In the genomic region with DNA sequence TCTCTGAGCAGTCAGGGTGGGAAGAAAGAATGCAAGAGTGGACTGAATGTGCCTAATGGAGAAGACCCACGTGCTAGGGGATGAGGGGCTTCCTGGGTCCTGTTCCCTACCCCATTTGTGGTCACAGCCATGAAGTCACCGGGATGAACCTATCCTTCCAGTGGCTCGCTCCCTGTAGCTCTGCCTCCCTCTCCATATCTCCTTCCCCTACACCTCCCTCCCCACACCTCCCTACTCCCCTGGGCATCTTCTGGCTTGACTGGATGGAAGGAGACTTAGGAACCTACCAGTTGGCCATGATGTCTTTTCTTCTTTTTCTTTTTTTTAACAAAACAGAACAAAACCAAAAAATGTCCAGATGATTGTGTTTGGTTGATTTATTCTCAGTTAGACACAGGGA, we compare ENCODE assay signal across 19 cellular contexts. TPM values are rescaled to one million over a fixed set of nuclear protein-coding genes. Genes with fewer than 3 reads are reported as not detected.
DNase-seq lines count a peak whose midpoint lies in the region; ATAC-seq and TF ChIP-seq lines count a peak whose summit lies in the region.
"Had no signal": no experiment of that assay in that cellular context is flagged by ENCODE, and none has a peak within 500 bp of the region (broad histone marks: within the 10 kb centered on the region; RNA-seq: fewer than 3 reads in every experiment).

No MANE protein-coding gene starts in this region.

- DNase-seq in right cardiac atrium, result peak in 2 of 3 donors; percentile 10 to 22
- DNase-seq in left ventricle myocardium superior, result no peak
- DNase-seq in esophagus muscularis mucosa (ENCODE audit: extremely low spot score), result no peak
- DNase-seq in osteocyte (ENCODE audit: extremely low spot score, unreplicated experiment), result no peak
- DNase-seq in uterus, result no peak
- DNase-seq in NCI-H1105 treated with DMSO at 0.1 percent for 48 hours (lab: John Stamatoyannopoulos, UW), result no peak
- DNase-seq in trophoblast cell, result no peak
- DNase-seq: activated CD4-positive, alpha-beta memory T cell treated with anti-CD3 and anti-CD28 coated beads for 36 hours; activated naive CD8-positive, alpha-beta T cell treated with anti-CD3 and anti-CD28 coated beads for 36 hours; activated T-cell treated with anti-CD3 and anti-CD28 coated beads, Interleukin-2, amount 50 U/mL, for 48 hours; effector CD8-positive, alpha-beta T cell; NCI-H146; NCI-H345; T-helper 1 cell had no signal

- H3K27me3 ChIP-seq in right cardiac atrium (ENCODE audit: control insufficient read depth, insufficient read depth) (no peaks in the 10 kb centered on the region), esophagus muscularis mucosa (no peaks in the 10 kb centered on the region), uterus (no peaks in the 10 kb centered on the region), trophoblast cell (ENCODE audit: insufficient read depth, low read length) (no peaks in the 10 kb centered on the region)
- H3K27me3 ChIP-seq: pancreas had no signal

- H4K12ac ChIP-seq in trophoblast cell (ENCODE audit: low read depth, low read length), result no peak overlapping the region

- no peak overlapping the region for H3K9ac ChIP-seq in trophoblast cell (ENCODE audit: low read length)

- TF ChIP-seq POLR2A in esophagus muscularis mucosa (IDR thresholded peaks at IDR 0.05; ENCODE audit: low read depth), result no peak
- no peak for TF ChIP-seq POLR2A in uterus (IDR thresholded peaks at IDR 0.05)

- no peak overlapping the region for H2AK5ac ChIP-seq in trophoblast cell (ENCODE audit: low read length)

- no peak for TF ChIP-seq EP300 in esophagus muscularis mucosa (IDR thresholded peaks at IDR 0.05)

- no peak overlapping the region for H3K4me3 ChIP-seq in right cardiac atrium (ENCODE audit: low read length)
- H3K4me3 ChIP-seq in esophagus muscularis mucosa, result no peak overlapping the region
- no peak overlapping the region for H3K4me3 ChIP-seq in uterus
- no peak overlapping the region for H3K4me3 ChIP-seq in trophoblast cell (ENCODE audit: low read depth, low read length)
- H3K4me3 ChIP-seq: pancreas had no signal

- H3K27ac ChIP-seq in right cardiac atrium (ENCODE audit: low read length) (no peak overlapping the region), esophagus muscularis mucosa (replicated peaks in 1 of 4) (peak overlapping the region; percentile 78 to 98 (median 88)), uterus (peak overlapping the region; percentile 70 to 84), trophoblast cell (ENCODE audit: low read depth, low read length) (no peak overlapping the region)
- H3K27ac ChIP-seq: pancreas had no signal

- H3K9me3 ChIP-seq in right cardiac atrium (ENCODE audit: control insufficient read depth, low read length) (no peaks in the 10 kb centered on the region), esophagus muscularis mucosa (no peaks in the 10 kb centered on the region), uterus (no peaks in the 10 kb centered on the region), trophoblast cell (ENCODE audit: insufficient read depth, low read depth, low read length) (peaks cover 3% of the 10 kb centered on the region)
- H3K9me3 ChIP-seq: pancreas had no signal

- H2AFZ ChIP-seq in trophoblast cell (ENCODE audit: insufficient read depth, low read length, poor library complexity), result no peak overlapping the region

- H3K79me2 ChIP-seq in trophoblast cell (ENCODE audit: control insufficient read depth, insufficient read depth, low read length, poor library complexity), result no peaks in the 10 kb centered on the region

- H4K91ac ChIP-seq in trophoblast cell (ENCODE audit: low read depth, low read length), result no peak overlapping the region

- WGBS in right cardiac atrium, result 78% methylated on average over 3 of the region's 3 CpGs
- WGBS in esophagus muscularis mucosa, result 85% methylated on average over 3 of the region's 3 CpGs
- no CpG with 5 or more reads among the region's 3 CpGs for WGBS in trophoblast cell (ENCODE audit: extremely low coverage, insufficient coverage, insufficient read length)

- no peak overlapping the region for H3K18ac ChIP-seq in trophoblast cell (ENCODE audit: low read length)

- no peaks in the 10 kb centered on the region for H3K79me1 ChIP-seq in trophoblast cell (ENCODE audit: low read length)

- H3K36me3 ChIP-seq in esophagus muscularis mucosa (peaks cover 23 to 66% (median 49%) of the 10 kb centered on the region in 4 donors), uterus (no peaks in the 10 kb centered on the region), trophoblast cell (ENCODE audit: control insufficient read depth in 1 of 2, insufficient read depth in 2 of 2, low read length in 2 of 2) (peaks cover 20 to 25% of the 10 kb centered on the region in 2 experiments)
- H3K36me3 ChIP-seq: pancreas had no signal

- no peak overlapping the region for H3K4me2 ChIP-seq in trophoblast cell (ENCODE audit: low read length)

- H3K14ac ChIP-seq in trophoblast cell (ENCODE audit: low read length), result no peak overlapping the region

- H2BK120ac ChIP-seq in trophoblast cell (ENCODE audit: insufficient read depth, low read length, poor library complexity), result no peak overlapping the region

- H4K8ac ChIP-seq in trophoblast cell (ENCODE audit: low read depth, low read length), result no peak overlapping the region

- H2BK12ac ChIP-seq in trophoblast cell (ENCODE audit: low read length), result no peak overlapping the region

- H2BK5ac ChIP-seq in trophoblast cell (ENCODE audit: low read depth, low read length, poor library complexity), result no peak overlapping the region

- no peaks in the 10 kb centered on the region for H3K9me3 Mint-ChIP-seq in osteocyte (ENCODE audit: unreplicated experiment)
- H3K9me3 Mint-ChIP-seq: activated CD4-positive, alpha-beta memory T cell treated with anti-CD3 and anti-CD28 coated beads for 36 hours; activated naive CD8-positive, alpha-beta T cell treated with anti-CD3 and anti-CD28 coated beads for 36 hours; stimulated activated effector memory CD8-positive, alpha-beta T cell treated with anti-CD3 and anti-CD28 coated beads, Interleukin-12 subunit alpha, Interleukin-12 subunit beta, amount 100 ng/mL, for 72 hours had no signal

- H3K4ac ChIP-seq in trophoblast cell (ENCODE audit: low read depth, low read length), result no peak overlapping the region

- H3K4me1 ChIP-seq in right cardiac atrium (ENCODE audit: control insufficient read depth, insufficient read depth, low read length) (peaks cover 19% of the 10 kb centered on the region), esophagus muscularis mucosa (peaks cover 61 to 99% (median 97%) of the 10 kb centered on the region in 4 donors), uterus (peaks cover 8 to 50% of the 10 kb centered on the region in 2 donors), trophoblast cell (ENCODE audit: control insufficient read depth in 1 of 2, insufficient read depth in 2 of 2, low read length in 2 of 2) (no peaks in the 10 kb centered on the region)
- H3K4me1 ChIP-seq: pancreas had no signal

- peaks cover 48% of the 10 kb centered on the region for H3K36me3 Mint-ChIP-seq in osteocyte (ENCODE audit: unreplicated experiment)
- H3K36me3 Mint-ChIP-seq: activated naive CD8-positive, alpha-beta T cell treated with anti-CD3 and anti-CD28 coated beads for 36 hours had no signal

- H3K4me1 Mint-ChIP-seq in osteocyte (ENCODE audit: unreplicated experiment), result peaks cover 84% of the 10 kb centered on the region

- no peak overlapping the region for H3K23ac ChIP-seq in trophoblast cell (ENCODE audit: low read length)

- intact Hi-C loops in right cardiac atrium (cut with DNase I) (no loop called here), left ventricle myocardium superior (cut with micrococcal nuclease) (no loop called here), esophagus muscularis mucosa (cut with DNase I) (no loop called here), uterus (cut with DNase I; ENCODE audit: low total_unique reads) (no loop called here)

- TF ChIP-seq CTCF in esophagus muscularis mucosa (IDR thresholded peaks at IDR 0.05) (no peak), osteocyte (IDR thresholded peaks at IDR 0.05) (no peak), uterus (IDR thresholded peaks at IDR 0.05) (no peak)

- peak overlapping the region; percentile 5 for H3K4me3 Mint-ChIP-seq in osteocyte (ENCODE audit: unreplicated experiment)
- H3K4me3 Mint-ChIP-seq: activated CD4-positive, alpha-beta memory T cell treated with anti-CD3 and anti-CD28 coated beads for 36 hours; activated naive CD8-positive, alpha-beta T cell treated with anti-CD3 and anti-CD28 coated beads for 36 hours; stimulated activated effector memory CD8-positive, alpha-beta T cell treated with anti-CD3 and anti-CD28 coated beads, Interleukin-12 subunit alpha, Interleukin-12 subunit beta, amount 100 ng/mL, for 72 hours had no signal

- no peak for ATAC-seq in right cardiac atrium
- ATAC-seq in left ventricle myocardium superior, result no peak
- ATAC-seq in GM21737 (IDR thresholded peaks at IDR 0.05; ENCODE audit: unreplicated experiment), result no peak
- ATAC-seq: stimulated activated effector memory CD8-positive, alpha-beta T cell treated with anti-CD3 and anti-CD28 coated beads, Interleukin-12 subunit alpha, Interleukin-12 subunit beta, amount 100 ng/mL, for 72 hours had no signal

- H3K27me3 Mint-ChIP-seq in osteocyte (ENCODE audit: unreplicated experiment), result no peaks in the 10 kb centered on the region
- H3K27me3 Mint-ChIP-seq: activated CD4-positive, alpha-beta memory T cell treated with anti-CD3 and anti-CD28 coated beads for 36 hours had no signal

- peak overlapping the region; percentile 89 for H3K27ac Mint-ChIP-seq in osteocyte (ENCODE audit: unreplicated experiment)
- H3K27ac Mint-ChIP-seq: activated CD4-positive, alpha-beta memory T cell treated with anti-CD3 and anti-CD28 coated beads for 36 hours; activated naive CD8-positive, alpha-beta T cell treated with anti-CD3 and anti-CD28 coated beads for 36 hours; stimulated activated effector memory CD8-positive, alpha-beta T cell treated with anti-CD3 and anti-CD28 coated beads, Interleukin-12 subunit alpha, Interleukin-12 subunit beta, amount 100 ng/mL, for 72 hours had no signal

RNA-seq across cellular contexts. Expression of gene IGFBP4, which starts 14.1 kb away (rescaled TPM):
- 100 to 1,000 TPM; 159 to 510 (median 262) TPM for total RNA-seq in right cardiac atrium
- polyA plus RNA-seq in right cardiac atrium, result 205 TPM
- total RNA-seq in left ventricle myocardium superior, result 176 TPM
- 100 to 1,000 TPM; 258 to 444 (median 268) TPM for total RNA-seq in esophagus muscularis mucosa
- 2,074 and 2,132 TPM in 2 replicates for total RNA-seq in osteocyte
- total RNA-seq in uterus, result 1,000 to 10,000 TPM in 1 of 4 donors, 100 to 1,000 TPM in 3; 331 to 1,351 (median 418) TPM
- 68.1 and 68.9 TPM in 2 replicates for polyA plus RNA-seq in trophoblast cell (2013)

RNA-seq across cellular contexts. Expression of gene TOP2A, which starts 39.7 kb away (rescaled TPM):
- total RNA-seq in right cardiac atrium (1 to 10 TPM in 3 of 4 donors, under 1 TPM in 1; 0.22 to 5.9 (median 3.2) TPM), left ventricle myocardium superior (1.1 TPM), esophagus muscularis mucosa (1 to 10 TPM in 1 of 4 donors, under 1 TPM in 3; under 0.01 to 1.4 (median 0.30) TPM), osteocyte (41.9 and 43.3 TPM in 2 replicates), uterus (100 to 1,000 TPM in 1 of 4 donors, 1 to 10 TPM in 1, under 1 TPM in 1, not detected in 1; 0.26 to 145 (median 1.9) TPM)
- 0.70 TPM for polyA plus RNA-seq in right cardiac atrium
- 98.7 and 104 TPM in 2 replicates for polyA plus RNA-seq in trophoblast cell (2013)

RNA-seq across cellular contexts. Expression of gene TNS4, which starts 44.1 kb away (rescaled TPM):
- total RNA-seq in right cardiac atrium, result under 1 TPM in 1 of 4 donors, not detected in 3; 0.14 TPM
- not detected for polyA plus RNA-seq in right cardiac atrium
- total RNA-seq in left ventricle myocardium superior, result not detected
- not detected for total RNA-seq in esophagus muscularis mucosa
- total RNA-seq in osteocyte, result 0.21 and 0.73 TPM in 2 replicates
- total RNA-seq in uterus, result 1 to 10 TPM in 1 of 4 donors, under 1 TPM in 2, not detected in 1; 0.09 to 2.6 (median 0.28) TPM
- 0.79 and 1.1 TPM in 2 replicates for polyA plus RNA-seq in trophoblast cell (2013)
- total RNA-seq: M059J, RPMI7951 had no signal
- polyA plus RNA-seq: pancreas had no signal

Comparison
In these comparisons a context has a peak if more than half of its experiments do, and no peak if none do; other contexts are left out.
1. DNase-seq: peak in right cardiac atrium (2 of 3); none in left ventricle myocardium superior (single experiment), esophagus muscularis mucosa (single experiment), osteocyte (single experiment), uterus (0 of 2), NCI-H1105 treated with DMSO at 0.1 percent for 48 hours (single experiment) and trophoblast cell (0 of 2).
2. H3K27ac ChIP-seq: peak in esophagus muscularis mucosa (4 of 4) and uterus (2 of 2); none in right cardiac atrium (single experiment) and trophoblast cell (single experiment).